10 cellular contexts compared by ENCODE assay signal in genomic region chr1:192485692-192486436, GRCh38.
DNase-seq lines count a peak whose midpoint lies in the region; ATAC-seq, FAIRE-seq and TF ChIP-seq lines count a peak whose summit lies in the region.
"Had no signal": no experiment of that assay in that cellular context is flagged by ENCODE, and none has a peak within 500 bp of the region (broad histone marks: within the 10 kb centered on the region; RNA-seq: fewer than 3 reads in every experiment).

No MANE protein-coding gene starts in this region.

- no peak for ATAC-seq in left colon
- peak; percentile 87 for ATAC-seq in upper lobe of right lung
- ATAC-seq in GM23338 = no peak

- no peaks in the 10 kb centered on the region for H3K9me2 ChIP-seq in GM23338 (ENCODE audit: insufficient read depth)

- no peak overlapping the region for H3K27ac Mint-ChIP-seq in GM23338

- TF ChIP-seq CTCF in breast epithelium (IDR thresholded peaks at IDR 0.05) (no peak), upper lobe of right lung (IDR thresholded peaks at IDR 0.05) (no peak), GM23338 (conservative IDR thresholded peaks at IDR 0.05; ENCODE audit: low read depth in 2 of 2) (no peak)

- no peak for TF ChIP-seq POLR2A in breast epithelium (IDR thresholded peaks at IDR 0.05)

- no peaks in the 10 kb centered on the region for H3K27me3 ChIP-seq in breast epithelium
- H3K27me3 ChIP-seq in upper lobe of right lung = no peaks in the 10 kb centered on the region
- no peaks in the 10 kb centered on the region for H3K27me3 ChIP-seq in GM23338 (ENCODE audit: insufficient read depth)
- no peaks in the 10 kb centered on the region for H3K27me3 ChIP-seq in H7 (ENCODE audit: control insufficient read depth, insufficient read depth, low read length)

- no peaks in the 10 kb centered on the region for H3K27me3 Mint-ChIP-seq in GM23338 (ENCODE audit: insufficient read depth, low read depth, poor library complexity)
- H3K27me3 Mint-ChIP-seq: brain had no signal

- H3K9me3 ChIP-seq in breast epithelium (no peaks in the 10 kb centered on the region), upper lobe of right lung (no peaks in the 10 kb centered on the region)

- intact Hi-C loops in breast epithelium (cut with DNase I; ENCODE audit: low total_unique reads) = no loop called here
- intact Hi-C loops in left colon (cut with DNase I, micrococcal nuclease) = no loop called here
- intact Hi-C loops in upper lobe of right lung (cut with DNase I) = no loop called here

- FAIRE-seq in HTR-8/SVneo (lab: Jason Lieb, UNC) = peak; percentile 71

- H3K4me2 ChIP-seq in GM23338 = no peak overlapping the region

- DNase-seq in HTR-8/SVneo (ENCODE audit: insufficient read length, low spot score) = peak; percentile 53
- peak; percentile 69 to 87 for DNase-seq in breast epithelium (ENCODE audit: low spot score in 2 of 2)
- DNase-seq in left colon = peak; percentile 23 to 56
- DNase-seq in upper lobe of right lung = no peak
- no peak for DNase-seq in GM23338 (ENCODE audit: low spot score)
- DNase-seq in NCI-H2196 treated with DMSO at 0.1 percent for 48 hours (lab: John Stamatoyannopoulos, UW; ENCODE audit: unreplicated experiment) = no peak
- no peak for DNase-seq in H7
- DNase-seq: posterior cingulate gyrus had no signal

- no peaks in the 10 kb centered on the region for H4K20me1 ChIP-seq in GM23338 (replicated peaks; ENCODE audit: insufficient read depth)

- H3K4me1 ChIP-seq in breast epithelium (peaks cover 0 to 23% of the 10 kb centered on the region in 2 donors), upper lobe of right lung (no peaks in the 10 kb centered on the region), GM23338 (ENCODE audit: insufficient read depth) (0 out of 2 replicates have a peak, but pooled peaks cover 8% of the 10 kb centered on the region)

- H2AFZ ChIP-seq in GM23338 = no peak overlapping the region

- H3F3A ChIP-seq in GM23338 (replicated peaks; ENCODE audit: low read depth) = no peaks in the 10 kb centered on the region

- no peaks in the 10 kb centered on the region for H3K36me3 Mint-ChIP-seq in GM23338 (ENCODE audit: low read depth)
- H3K36me3 Mint-ChIP-seq: brain had no signal

- H3K4me3 Mint-ChIP-seq in GM23338 = no peak overlapping the region
- H3K4me3 Mint-ChIP-seq: brain had no signal

- H3K9me3 Mint-ChIP-seq in GM23338 = peaks cover 4% of the 10 kb centered on the region; the same call in 1 of the 3 replicates

- H3K27ac ChIP-seq in breast epithelium (peak overlapping the region; percentile 74 to 92), upper lobe of right lung (no peak overlapping the region), GM23338 (ENCODE audit: low read depth) (no peak overlapping the region)
- H3K27ac ChIP-seq: HL-60 had no signal

- H3K79me2 ChIP-seq in GM23338 (replicated peaks; ENCODE audit: insufficient read depth) = no peaks in the 10 kb centered on the region

- H3K4me3 ChIP-seq in breast epithelium = no peak overlapping the region
- no peak overlapping the region for H3K4me3 ChIP-seq in upper lobe of right lung
- H3K4me3 ChIP-seq in GM23338 = no peak overlapping the region
- H3K4me3 ChIP-seq in H7 (ENCODE audit: insufficient read depth, low read depth, low read length) = no peak overlapping the region

- H3K36me3 ChIP-seq in breast epithelium (no peaks in the 10 kb centered on the region), upper lobe of right lung (no peaks in the 10 kb centered on the region), GM23338 (ENCODE audit: insufficient read depth) (0 out of 2 replicates have a peak, but pooled peaks cover 2% of the 10 kb centered on the region), H7 (replicated peaks; ENCODE audit: control insufficient read depth, insufficient read depth, low read length) (no peaks in the 10 kb centered on the region)

- peaks cover 3% of the 10 kb centered on the region for H3K4me1 Mint-ChIP-seq in GM23338

TF ChIP-seq in GM23338, 12 proteins besides CTCF, POLR2A, EP300 and RAD21 (continues in another document):
- TF ChIP-seq POLR2AphosphoS5 (IDR thresholded peaks at IDR 0.05; ENCODE audit: low read depth) (no peak), CREB1 (CRISPR knock-in tag; IDR thresholded peaks at IDR 0.05; ENCODE audit: low read depth) (no peak), ZNF462 (CRISPR knock-in tag; IDR thresholded peaks at IDR 0.05) (no peak), STAT1 (IDR thresholded peaks at IDR 0.05; ENCODE audit: unreplicated experiment) (no peak), EZH2phosphoT487 (IDR thresholded peaks at IDR 0.05; ENCODE audit: unreplicated experiment) (no peak)
- TF ChIP-seq, protein P1, sequence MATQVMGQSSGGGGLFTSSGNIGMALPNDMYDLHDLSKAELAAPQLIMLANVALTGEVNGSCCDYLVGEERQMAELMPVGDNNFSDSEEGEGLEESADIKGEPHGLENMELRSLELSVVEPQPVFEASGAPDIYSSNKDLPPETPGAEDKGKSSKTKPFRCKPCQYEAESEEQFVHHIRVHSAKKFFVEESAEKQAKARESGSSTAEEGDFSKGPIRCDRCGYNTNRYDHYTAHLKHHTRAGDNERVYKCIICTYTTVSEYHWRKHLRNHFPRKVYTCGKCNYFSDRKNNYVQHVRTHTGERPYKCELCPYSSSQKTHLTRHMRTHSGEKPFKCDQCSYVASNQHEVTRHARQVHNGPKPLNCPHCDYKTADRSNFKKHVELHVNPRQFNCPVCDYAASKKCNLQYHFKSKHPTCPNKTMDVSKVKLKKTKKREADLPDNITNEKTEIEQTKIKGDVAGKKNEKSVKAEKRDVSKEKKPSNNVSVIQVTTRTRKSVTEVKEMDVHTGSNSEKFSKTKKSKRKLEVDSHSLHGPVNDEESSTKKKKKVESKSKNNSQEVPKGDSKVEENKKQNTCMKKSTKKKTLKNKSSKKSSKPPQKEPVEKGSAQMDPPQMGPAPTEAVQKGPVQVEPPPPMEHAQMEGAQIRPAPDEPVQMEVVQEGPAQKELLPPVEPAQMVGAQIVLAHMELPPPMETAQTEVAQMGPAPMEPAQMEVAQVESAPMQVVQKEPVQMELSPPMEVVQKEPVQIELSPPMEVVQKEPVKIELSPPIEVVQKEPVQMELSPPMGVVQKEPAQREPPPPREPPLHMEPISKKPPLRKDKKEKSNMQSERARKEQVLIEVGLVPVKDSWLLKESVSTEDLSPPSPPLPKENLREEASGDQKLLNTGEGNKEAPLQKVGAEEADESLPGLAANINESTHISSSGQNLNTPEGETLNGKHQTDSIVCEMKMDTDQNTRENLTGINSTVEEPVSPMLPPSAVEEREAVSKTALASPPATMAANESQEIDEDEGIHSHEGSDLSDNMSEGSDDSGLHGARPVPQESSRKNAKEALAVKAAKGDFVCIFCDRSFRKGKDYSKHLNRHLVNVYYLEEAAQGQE (IDR thresholded peaks at IDR 0.05; ENCODE audit: unreplicated experiment) = no peak

Comparison
In these comparisons a context has a peak if more than half of its experiments do, and no peak if none do; other contexts are left out.
1. DNase-seq: peak in HTR-8/SVneo (single experiment), breast epithelium (2 of 2) and left colon (2 of 2); none in upper lobe of right lung (single experiment), GM23338 (single experiment), NCI-H2196 treated with DMSO at 0.1 percent for 48 hours (single experiment) and H7 (single experiment).
2. H3K27ac ChIP-seq: peak in breast epithelium (2 of 2); none in upper lobe of right lung (single experiment) and GM23338 (single experiment).